1 cellular context compared by ENCODE assay signal in the genomic region with DNA sequence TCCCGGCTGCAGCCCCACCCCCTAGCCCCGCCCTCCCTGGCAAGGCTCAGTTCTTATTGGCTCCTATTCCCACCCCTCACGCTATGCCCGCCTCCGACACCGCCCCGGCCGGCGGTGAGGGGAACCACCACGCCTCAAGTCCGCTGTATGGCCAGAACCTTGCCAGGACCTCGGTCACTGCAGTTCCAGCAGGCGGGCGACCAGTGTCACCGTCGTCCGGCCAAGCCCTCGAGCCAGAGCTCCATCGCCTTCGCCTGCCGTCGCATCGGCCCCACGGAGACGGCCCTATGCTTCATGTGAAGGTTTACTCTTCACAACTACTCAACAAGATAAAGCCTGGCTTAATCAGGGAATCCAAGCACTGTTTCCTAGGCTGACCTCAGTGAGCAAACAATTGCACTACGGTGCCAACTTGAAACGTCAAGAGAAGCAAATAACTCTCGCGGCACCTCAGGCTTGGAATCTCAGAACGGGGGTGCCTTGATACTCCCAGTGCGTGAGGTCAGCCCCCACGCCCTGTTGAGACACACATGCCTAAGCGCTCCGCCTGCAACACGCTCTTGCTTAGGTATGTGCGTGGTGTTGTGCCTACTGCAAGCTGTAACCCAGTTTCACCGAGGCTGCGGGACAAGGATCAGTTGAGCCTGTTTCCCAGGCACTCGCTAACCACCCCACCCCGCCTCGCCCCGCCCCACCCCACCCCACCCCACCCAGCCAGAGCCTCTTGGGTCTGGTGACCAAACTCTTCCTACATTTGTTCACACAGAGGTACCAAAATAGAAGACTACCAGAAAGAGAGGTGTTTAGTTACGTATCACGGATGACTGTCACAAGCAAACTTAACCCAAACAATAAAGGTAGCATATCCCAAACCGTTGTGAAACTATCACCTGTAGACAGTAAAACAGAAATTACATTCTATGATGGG.
TF ChIP-seq lines count a peak whose summit lies in the region.

No MANE protein-coding gene starts in this region.

TF ChIP-seq in HEK293, 187 proteins besides CTCF, POLR2A, EP300 and RAD21 (continued from another document):
- TF ChIP-seq ZBTB26 (tag by site-specific recombination; optimal IDR thresholded peaks at IDR 0.05): peak; percentile 9
- TF ChIP-seq, protein P1, sequence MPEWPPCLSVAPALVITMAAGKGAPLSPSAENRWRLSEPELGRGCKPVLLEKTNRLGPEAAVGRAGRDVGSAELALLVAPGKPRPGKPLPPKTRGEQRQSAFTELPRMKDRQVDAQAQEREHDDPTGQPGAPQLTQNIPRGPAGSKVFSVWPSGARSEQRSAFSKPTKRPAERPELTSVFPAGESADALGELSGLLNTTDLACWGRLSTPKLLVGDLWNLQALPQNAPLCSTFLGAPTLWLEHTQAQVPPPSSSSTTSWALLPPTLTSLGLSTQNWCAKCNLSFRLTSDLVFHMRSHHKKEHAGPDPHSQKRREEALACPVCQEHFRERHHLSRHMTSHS (tag by site-specific recombination; IDR thresholded peaks at IDR 0.05): no peak
